In the genomic region with DNA sequence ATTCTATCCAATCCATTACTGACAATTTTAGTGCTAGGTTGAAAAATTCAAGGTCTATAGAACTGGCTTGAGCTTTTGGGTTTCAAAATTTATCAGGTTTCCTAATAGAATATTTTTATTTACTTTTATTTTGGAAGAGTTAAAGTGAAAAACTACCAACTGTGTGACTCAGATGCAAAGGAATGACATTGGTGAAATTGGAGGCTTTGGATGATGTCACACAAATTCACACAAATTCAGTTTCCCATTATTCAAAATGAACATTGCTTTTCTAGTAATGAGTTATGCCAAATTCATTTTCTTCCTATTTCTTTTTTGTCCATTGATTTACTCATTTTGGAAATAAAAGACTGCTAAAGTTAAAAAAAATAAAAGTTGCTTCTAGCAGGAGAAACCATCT, we compare ENCODE assay signal across 22 cellular contexts.
DNase-seq lines count a peak whose midpoint lies in the region; ATAC-seq and TF ChIP-seq lines count a peak whose summit lies in the region.
"Had no signal": no experiment of that assay in that cellular context is flagged by ENCODE, and none has a peak within 500 bp of the region (broad histone marks: within the 10 kb centered on the region; RNA-seq: fewer than 3 reads in every experiment).

No MANE protein-coding gene starts in this region.

- H3K27me3 ChIP-seq in mammary epithelial cell (ENCODE audit: insufficient read depth, low read length) = no peaks in the 10 kb centered on the region
- H3K27me3 ChIP-seq in MG63 = no peaks in the 10 kb centered on the region; the same call in 1 of the 2 replicates
- H3K27me3 ChIP-seq in esophagus squamous epithelium = peaks cover 0 to 7% (median 0%) of the 10 kb centered on the region in 4 donors
- H3K27me3 ChIP-seq: neutrophil, tibial nerve had no signal

- TF ChIP-seq POLR2A in esophagus squamous epithelium (IDR thresholded peaks at IDR 0.05) = no peak

- TF ChIP-seq CTCF in mammary epithelial cell (conservative IDR thresholded peaks at IDR 0.05 in 1 of 2, IDR thresholded peaks at IDR 0.05 in 1 of 2; ENCODE audit: extremely low read depth in 1 of 2, insufficient read depth in 1 of 2, low read depth in 1 of 2, low read length in 2 of 2) (no peak), esophagus squamous epithelium (IDR thresholded peaks at IDR 0.05) (no peak)

- DNase-seq in EL = peak; percentile 13
- DNase-seq in NCI-H226 = peak; percentile 45
- DNase-seq in mammary epithelial cell = peak; percentile 26
- DNase-seq in kidney glomerular epithelial cell (lab: John Stamatoyannopoulos, UW) = peak; percentile 2
- DNase-seq in MG63 = no peak
- no peak for DNase-seq in esophagus squamous epithelium (lab: John Stamatoyannopoulos, UW)
- no peak for DNase-seq in DMS53 treated with DMSO at 0.1 percent for 48 hours (lab: John Stamatoyannopoulos, UW; ENCODE audit: unreplicated experiment)
- DNase-seq: activated CD4-positive, alpha-beta T cell treated with anti-CD3 and anti-CD28 coated beads for 36 hours; activated CD8-positive, alpha-beta T cell treated with anti-CD3 and anti-CD28 coated beads, Interleukin-2, amount 10 ng/mL, durations not matched to agents 7 days and 5 days; anterior cingulate cortex; CD4-positive, alpha-beta memory T cell; left lung; MM.1S; NCI-H1417 treated with DMSO at 0.1 percent for 48 hours; NCI-H2107; stomach; T-helper 2 cell had no signal

- H3K9ac ChIP-seq in mammary epithelial cell (ENCODE audit: insufficient read depth, low read length) = no peak overlapping the region

- ATAC-seq in HG03378 (IDR thresholded peaks at IDR 0.05; ENCODE audit: unreplicated experiment) = no peak
- ATAC-seq: activated CD4-positive, alpha-beta T cell treated with anti-CD3 and anti-CD28 coated beads for 36 hours; activated CD8-positive, alpha-beta T cell treated with anti-CD3 and anti-CD28 coated beads, Interleukin-2, amount 10 ng/mL, durations not matched to agents 7 days and 5 days; activated naive CD4-positive, alpha-beta T cell treated with anti-CD3 and anti-CD28 coated beads, Interleukin-2, amount 50 U/mL, for 72 hours; GM23338; left lung had no signal

- no peaks in the 10 kb centered on the region for H4K20me1 ChIP-seq in mammary epithelial cell (ENCODE audit: insufficient read depth, low read length)

- H3K9me3 ChIP-seq in mammary epithelial cell (replicated peaks; ENCODE audit: insufficient read depth, low read length) (no peaks in the 10 kb centered on the region), MG63 (no peaks in the 10 kb centered on the region), esophagus squamous epithelium (no peaks in the 10 kb centered on the region)
- H3K9me3 ChIP-seq: left lung, neutrophil, stomach, tibial nerve had no signal

- H2AFZ ChIP-seq in mammary epithelial cell (ENCODE audit: low read depth, low read length) = no peak overlapping the region
- H2AFZ ChIP-seq: GM23338 had no signal

- no peaks in the 10 kb centered on the region for H3K79me2 ChIP-seq in mammary epithelial cell (ENCODE audit: insufficient read depth, low read length)

- no peak overlapping the region for H3K4me2 ChIP-seq in mammary epithelial cell (ENCODE audit: insufficient read depth, low read depth, low read length)
- H3K4me2 ChIP-seq: GM23338 had no signal

- H3K27ac ChIP-seq in mammary epithelial cell (ENCODE audit: insufficient read depth, low read depth, low read length) (no peak overlapping the region), esophagus squamous epithelium (no peak overlapping the region)
- H3K27ac ChIP-seq: left lung, neutrophil, stomach, tibial nerve had no signal

- H3K4me3 ChIP-seq in mammary epithelial cell (replicated peaks in 1 of 3; ENCODE audit: insufficient read depth in 1 of 3, low read depth in 2 of 3, low read length in 3 of 3) = no peak overlapping the region
- no peak overlapping the region for H3K4me3 ChIP-seq in MG63
- no peak overlapping the region for H3K4me3 ChIP-seq in esophagus squamous epithelium
- H3K4me3 ChIP-seq: GM23338, left lung, stomach, tibial nerve had no signal

- CTCF ChIA-PET in mammary epithelial cell (lab: Charles Lee; ENCODE audit: low non-redundant PET) = no interaction called here

- peaks cover 43% of the 10 kb centered on the region for H3K4me1 ChIP-seq in mammary epithelial cell (ENCODE audit: insufficient read depth, low read length)
- peaks cover 2 to 17% (median 3%) of the 10 kb centered on the region in 3 donors for H3K4me1 ChIP-seq in esophagus squamous epithelium

- H3K36me3 ChIP-seq in mammary epithelial cell (ENCODE audit: insufficient read depth, low read length) = no peaks in the 10 kb centered on the region
- H3K36me3 ChIP-seq in MG63 = no peaks in the 10 kb centered on the region
- no peaks in the 10 kb centered on the region for H3K36me3 ChIP-seq in esophagus squamous epithelium
- H3K36me3 ChIP-seq: left lung, neutrophil, stomach, tibial nerve had no signal

- no TSS peak for BruUV-seq in mammary epithelial cell (replicated peaks; lab: Mats Ljungman, UMichigan)

- intact Hi-C loops in mammary epithelial cell (cut with micrococcal nuclease) = loop anchor here (5.0 kb wide), 2 partner anchors 110 to 290 kb away; no protein-coding TSS in a partner anchor
- intact Hi-C loops in esophagus squamous epithelium (cut with DNase I) = no loop called here

- in situ Hi-C loops in mammary epithelial cell (cut with MboI; ENCODE audit: low sequenced_read_pairs in 2 of 2) = no loop called here

- dilution Hi-C loops in mammary epithelial cell (cut with HindIII; ENCODE audit: low sequenced_read_pairs) = no loop called here

Comparison
In these comparisons a context has a peak if more than half of its experiments do, and no peak if none do; other contexts are left out.
1. DNase-seq: peak in EL (single experiment), NCI-H226 (single experiment), mammary epithelial cell (single experiment) and kidney glomerular epithelial cell (single experiment); none in MG63 (single experiment), esophagus squamous epithelium (single experiment) and DMS53 treated with DMSO at 0.1 percent for 48 hours (single experiment).